ENCODE assay signal across 8 cellular contexts in genomic region chr2:70300771-70301343, GRCh38. TPM values are rescaled to one million over a fixed set of nuclear protein-coding genes. Genes with fewer than 3 reads are reported as not detected.
A peak's percentile ranks its signal among the peaks of the same experiment; 100 is the strongest.
DNase-seq lines count a peak whose midpoint lies in the region; ATAC-seq and TF ChIP-seq lines count a peak whose summit lies in the region.

No MANE protein-coding gene starts in this region.

- peaks cover 6% of the 10 kb centered on the region for H3K36me3 ChIP-seq in thoracic aorta

- no peaks in the 10 kb centered on the region for H3K27me3 ChIP-seq in thoracic aorta (replicated peaks; ENCODE audit: insufficient read depth)

- H3K9me3 ChIP-seq in thoracic aorta, result no peaks in the 10 kb centered on the region

- POLR2A ChIA-PET in activated CD8-positive, alpha-beta T cell treated with anti-CD3 and anti-CD28 coated beads, Interleukin-2, amount 10 ng/mL, durations not matched to agents 7 days and 5 days (lab: Charles Lee), result interaction anchor here (0.7 to 4.2 kb wide), 4 partner anchors 7 to 834 kb away, joined by 3 to 31 read pairs (median 4); partner anchors contain the start of genes C2orf42, PCYOX1 and SNRPG

- H3K27ac Mint-ChIP-seq in activated T-cell treated with anti-CD3 and anti-CD28 coated beads, Interleukin-2, amount 50 U/mL, for 24 hours, result peak overlapping the region; percentile 95
- peak overlapping the region; percentile 98 for H3K27ac Mint-ChIP-seq in activated CD8-positive, alpha-beta T cell treated with anti-CD3 and anti-CD28 coated beads, Interleukin-2, amount 10 ng/mL, durations not matched to agents 7 days and 5 days
- peak overlapping the region; percentile 82 to 95 (median 94) for H3K27ac Mint-ChIP-seq in immature natural killer cell

- no peak for TF ChIP-seq CTCF in thoracic aorta (IDR thresholded peaks at IDR 0.05)

- no peaks in the 10 kb centered on the region for H3K27me3 Mint-ChIP-seq in activated T-cell treated with anti-CD3 and anti-CD28 coated beads, Interleukin-2, amount 50 U/mL, for 24 hours
- no peaks in the 10 kb centered on the region for H3K27me3 Mint-ChIP-seq in activated CD8-positive, alpha-beta T cell treated with anti-CD3 and anti-CD28 coated beads, Interleukin-2, amount 10 ng/mL, durations not matched to agents 7 days and 5 days (ENCODE audit: low read depth)
- H3K27me3 Mint-ChIP-seq in immature natural killer cell (ENCODE audit: low read depth in 3 of 3), result peaks cover 0 to 3% (median 0%) of the 10 kb centered on the region in 3 donors

- peak overlapping the region; percentile 92 for H3K4me3 ChIP-seq in thoracic aorta

- H3K27ac ChIP-seq in thoracic aorta, result peak overlapping the region; percentile 66 to 69

- peaks cover 52% of the 10 kb centered on the region for H3K36me3 Mint-ChIP-seq in activated T-cell treated with anti-CD3 and anti-CD28 coated beads, Interleukin-2, amount 50 U/mL, for 24 hours (ENCODE audit: low read depth)
- H3K36me3 Mint-ChIP-seq in activated CD8-positive, alpha-beta T cell treated with anti-CD3 and anti-CD28 coated beads, Interleukin-2, amount 10 ng/mL, durations not matched to agents 7 days and 5 days (ENCODE audit: low read depth), result peaks cover 39% of the 10 kb centered on the region
- H3K36me3 Mint-ChIP-seq in immature natural killer cell, result peaks cover 10 to 19% (median 16%) of the 10 kb centered on the region in 3 donors

- H3K4me1 Mint-ChIP-seq in activated T-cell treated with anti-CD3 and anti-CD28 coated beads, Interleukin-2, amount 50 U/mL, for 24 hours (ENCODE audit: low read depth), result peaks cover 48% of the 10 kb centered on the region
- peaks cover 45% of the 10 kb centered on the region for H3K4me1 Mint-ChIP-seq in activated CD8-positive, alpha-beta T cell treated with anti-CD3 and anti-CD28 coated beads, Interleukin-2, amount 10 ng/mL, durations not matched to agents 7 days and 5 days (ENCODE audit: low read depth)
- H3K4me1 Mint-ChIP-seq in immature natural killer cell, result peaks cover 19 to 20% of the 10 kb centered on the region in 2 donors

- no peaks in the 10 kb centered on the region for H3K9me3 Mint-ChIP-seq in activated T-cell treated with anti-CD3 and anti-CD28 coated beads, Interleukin-2, amount 50 U/mL, for 24 hours
- no peaks in the 10 kb centered on the region for H3K9me3 Mint-ChIP-seq in activated CD8-positive, alpha-beta T cell treated with anti-CD3 and anti-CD28 coated beads, Interleukin-2, amount 10 ng/mL, durations not matched to agents 7 days and 5 days (ENCODE audit: insufficient read depth)
- peaks cover 0 to 2% (median 0%) of the 10 kb centered on the region in 6 donors for H3K9me3 Mint-ChIP-seq in immature natural killer cell

- ATAC-seq in activated CD8-positive, alpha-beta T cell treated with anti-CD3 and anti-CD28 coated beads, Interleukin-2, amount 10 ng/mL, durations not matched to agents 7 days and 5 days, result no peak
- ATAC-seq in thoracic aorta (ENCODE audit: insufficient number of reproducible peaks, low FRiP score, low read depth) (no peak), HG03378 (IDR thresholded peaks at IDR 0.05; ENCODE audit: unreplicated experiment) (no peak), GM21528 (IDR thresholded peaks at IDR 0.05; ENCODE audit: low FRiP score, unreplicated experiment) (no peak)

- H3K4me1 ChIP-seq in thoracic aorta (ENCODE audit: control insufficient read depth in 1 of 2, low read depth in 2 of 2), result peaks cover 0 to 7% of the 10 kb centered on the region in 2 donors

- CTCF ChIA-PET in activated CD8-positive, alpha-beta T cell treated with anti-CD3 and anti-CD28 coated beads, Interleukin-2, amount 10 ng/mL, durations not matched to agents 7 days and 5 days (lab: Charles Lee), result interaction anchor here (0.7 to 5.5 kb wide), 10 partner anchors 7 to 388 kb away, joined by 3 to 95 read pairs (median 19); partner anchors contain the start of genes MXD1, PCYOX1, SNRPG and TIA1

- no peak for DNase-seq in activated T-cell treated with anti-CD3 and anti-CD28 coated beads, Interleukin-2, amount 50 U/mL, for 24 hours
- DNase-seq in activated T-cell treated with anti-CD3 and anti-CD28 coated beads, Interleukin-2, amount 50 U/mL, for 1 hour, result no peak
- DNase-seq in activated CD8-positive, alpha-beta T cell treated with anti-CD3 and anti-CD28 coated beads, Interleukin-2, amount 10 ng/mL, durations not matched to agents 7 days and 5 days, result no peak
- no peak for DNase-seq in immature natural killer cell
- no peak for DNase-seq in thoracic aorta (ENCODE audit: low spot score)
- no peak for DNase-seq in epidermal melanocyte (ENCODE audit: insufficient read length, low spot score)

- H3K4me3 Mint-ChIP-seq in activated T-cell treated with anti-CD3 and anti-CD28 coated beads, Interleukin-2, amount 50 U/mL, for 24 hours, result peak overlapping the region; percentile 94
- H3K4me3 Mint-ChIP-seq in activated CD8-positive, alpha-beta T cell treated with anti-CD3 and anti-CD28 coated beads, Interleukin-2, amount 10 ng/mL, durations not matched to agents 7 days and 5 days, result peak overlapping the region; percentile 94
- peak overlapping the region; percentile 94 to 97 (median 95) for H3K4me3 Mint-ChIP-seq in immature natural killer cell

RNA-seq across cellular contexts. Expression of gene FAM136A, which starts 1.0 kb away (rescaled TPM):
- total RNA-seq in activated CD8-positive, alpha-beta T cell treated with anti-CD3 and anti-CD28 coated beads, Interleukin-2, amount 10 ng/mL, durations not matched to agents 7 days and 5 days, result 10 to 100 TPM; 45.5 to 51.0 TPM
- polyA plus RNA-seq in immature natural killer cell, result 10 to 100 TPM; 38.4 to 68.6 (median 46.1) TPM
- 10 to 100 TPM; 15.0 to 20.5 TPM for total RNA-seq in thoracic aorta

RNA-seq across cellular contexts. Expression of gene SNRPG, which starts 7.3 kb away (rescaled TPM):
- 100 to 1,000 TPM; 385 to 389 TPM for total RNA-seq in activated CD8-positive, alpha-beta T cell treated with anti-CD3 and anti-CD28 coated beads, Interleukin-2, amount 10 ng/mL, durations not matched to agents 7 days and 5 days
- polyA plus RNA-seq in immature natural killer cell, result 100 to 1,000 TPM; 164 to 217 (median 188) TPM
- total RNA-seq in thoracic aorta, result 100 to 1,000 TPM in 1 of 2 donors, 10 to 100 TPM in 1; 71.6 to 114 TPM

RNA-seq across cellular contexts. Expression of gene PCYOX1, which starts 42.9 kb away (rescaled TPM):
- total RNA-seq in activated CD8-positive, alpha-beta T cell treated with anti-CD3 and anti-CD28 coated beads, Interleukin-2, amount 10 ng/mL, durations not matched to agents 7 days and 5 days, result 10 to 100 TPM; 14.5 to 15.2 TPM
- polyA plus RNA-seq in immature natural killer cell, result 10 to 100 TPM; 19.5 to 25.7 (median 21.8) TPM
- 10 to 100 TPM; 54.7 to 61.5 TPM for total RNA-seq in thoracic aorta

RNA-seq across cellular contexts. Expression of gene TIA1, which starts 52.4 kb away (rescaled TPM):
- total RNA-seq in activated CD8-positive, alpha-beta T cell treated with anti-CD3 and anti-CD28 coated beads, Interleukin-2, amount 10 ng/mL, durations not matched to agents 7 days and 5 days, result 100 to 1,000 TPM; 119 to 125 TPM
- polyA plus RNA-seq in immature natural killer cell, result 10 to 100 TPM; 37.1 to 64.3 (median 46.4) TPM
- total RNA-seq in thoracic aorta, result 100 to 1,000 TPM in 1 of 2 donors, 10 to 100 TPM in 1; 56.7 to 127 TPM
